Comparison of ENCODE assay signal across 1 cellular context in genomic region chr10:79113827-79114226, GRCh38.
TF ChIP-seq lines count a peak whose summit lies in the region.

No MANE protein-coding gene starts in this region.

TF ChIP-seq in IMR-90, 13 proteins besides CTCF, POLR2A, EP300 and RAD21:
- no peak for TF ChIP-seq NFE2L2 (IDR thresholded peaks at IDR 0.05; ENCODE audit: low read depth, low read length)
- no peak for TF ChIP-seq FOS (IDR thresholded peaks at IDR 0.05; ENCODE audit: low read depth, low read length)
- no peak for TF ChIP-seq RFX5 (IDR thresholded peaks at IDR 0.05; ENCODE audit: low read depth, low read length)
- TF ChIP-seq MXI1 (IDR thresholded peaks at IDR 0.05; ENCODE audit: borderline replicate concordance, low read depth, low read length): no peak
- no peak for TF ChIP-seq ELK1 (IDR thresholded peaks at IDR 0.05; ENCODE audit: borderline replicate concordance, low read depth, low read length)
- no peak for TF ChIP-seq USF2 (IDR thresholded peaks at IDR 0.05; ENCODE audit: low read depth, low read length)
- no peak for TF ChIP-seq CEBPB (IDR thresholded peaks at IDR 0.05; ENCODE audit: low read depth, low read length)
- no peak for TF ChIP-seq RCOR1 (IDR thresholded peaks at IDR 0.05; ENCODE audit: insufficient replicate concordance, low read length)
- TF ChIP-seq MAZ (IDR thresholded peaks at IDR 0.05; ENCODE audit: borderline replicate concordance, low read depth, low read length): no peak
TF ChIP-seq in IMR-90: peak in this region for 0.
